ENCODE assay signal across 8 cellular contexts in genomic region chr17:31052187-31052889, GRCh38. TPM values are rescaled to one million over a fixed set of nuclear protein-coding genes. Genes with fewer than 3 reads are reported as not detected.
DNase-seq lines count a peak whose midpoint lies in the region; ATAC-seq and TF ChIP-seq lines count a peak whose summit lies in the region.

No MANE protein-coding gene starts in this region.

- no peak for TF ChIP-seq POLR2A in body of pancreas (IDR thresholded peaks at IDR 0.05)

- no peaks in the 10 kb centered on the region for H3K9me3 ChIP-seq in body of pancreas
- H3K9me3 ChIP-seq in lower lobe of right lung = no peaks in the 10 kb centered on the region

- H3K4me3 ChIP-seq in body of pancreas (no peak overlapping the region), lower lobe of right lung (no peak overlapping the region)

- ATAC-seq in body of pancreas = peak; percentile 68
- peak; percentile 57 to 76 for ATAC-seq in lower lobe of right lung

- TF ChIP-seq CTCF in body of pancreas (IDR thresholded peaks at IDR 0.05) (no peak), lower lobe of right lung (IDR thresholded peaks at IDR 0.05) (no peak)

- no peaks in the 10 kb centered on the region for H3K4me1 ChIP-seq in body of pancreas
- H3K4me1 ChIP-seq in lower lobe of right lung = peaks cover 7% of the 10 kb centered on the region

- H3K36me3 ChIP-seq in body of pancreas (replicated peaks in 1 of 2; ENCODE audit: insufficient read depth in 1 of 2, low read depth in 2 of 2) (no peaks in the 10 kb centered on the region), lower lobe of right lung (no peaks in the 10 kb centered on the region)

- H3K27ac ChIP-seq in body of pancreas = no peak overlapping the region
- H3K27ac ChIP-seq in lower lobe of right lung = no peak overlapping the region

- no peaks in the 10 kb centered on the region for H3K27me3 ChIP-seq in body of pancreas
- H3K27me3 ChIP-seq in lower lobe of right lung (ENCODE audit: low read depth) = no peaks in the 10 kb centered on the region

- DNase-seq in AG08396 (ENCODE audit: low spot score) = peak; percentile 87
- DNase-seq in LHCN-M2 (ENCODE audit: low read depth) = peak; percentile 95
- peak; percentile 16 to 62 (median 40) for DNase-seq in body of pancreas
- DNase-seq in lower lobe of right lung = no peak
- DNase-seq in NCI-H1092 treated with DMSO at 0.1 percent for 48 hours (lab: John Stamatoyannopoulos, UW) = no peak
- DNase-seq in NCI-H146 treated with DMSO at 0.1 percent for 48 hours (lab: John Stamatoyannopoulos, UW; ENCODE audit: unreplicated experiment) = no peak
- no peak for DNase-seq in NCI-H69 (lab: John Stamatoyannopoulos, UW)
- DNase-seq in effector CD4-positive, alpha-beta T cell = no peak

- WGBS in body of pancreas, 2 donors = 62 to 81% methylated on average over 9 of the region's 9 CpGs

- intact Hi-C loops in body of pancreas (cut with DNase I) = no loop called here
- intact Hi-C loops in lower lobe of right lung (cut with DNase I) = no loop called here

RNA-seq across cellular contexts. Expression of gene NF1, which starts 42.4 kb away (rescaled TPM):
- total RNA-seq in LHCN-M2 (2014; rRNA removed) = 17.1 and 27.3 TPM in 2 replicates
- polyA plus RNA-seq in LHCN-M2 (2012) = 8.1 TPM
- 10 to 100 TPM; 54.7 to 57.1 TPM for total RNA-seq in body of pancreas
- 53.1 TPM for total RNA-seq in lower lobe of right lung

Comparison
In these comparisons a context has a peak if more than half of its experiments do, and no peak if none do; other contexts are left out.
1. DNase-seq: peak in AG08396 (single experiment), LHCN-M2 (single experiment) and body of pancreas (4 of 4); none in lower lobe of right lung (single experiment), NCI-H1092 treated with DMSO at 0.1 percent for 48 hours (single experiment), NCI-H146 treated with DMSO at 0.1 percent for 48 hours (single experiment), NCI-H69 (single experiment) and effector CD4-positive, alpha-beta T cell (single experiment).